Comparison of ENCODE assay signal across 8 cellular contexts in genomic region chr15:40564591-40565332, GRCh38. TPM values are rescaled to one million over a fixed set of nuclear protein-coding genes. Genes with fewer than 3 reads are reported as not detected.
A peak's percentile ranks its signal among the peaks of the same experiment; 100 is the strongest.
DNase-seq lines count a peak whose midpoint lies in the region; TF ChIP-seq lines count a peak whose summit lies in the region.

Gene CCDC32 (minus strand): TSS chr15:40565042. CDS start chr15:40563015, 2,027 bp downstream.

- no peaks in the 10 kb centered on the region for H3K27me3 ChIP-seq in neuron (ENCODE audit: insufficient read depth, low read length)
- peaks cover 0 to 3% (median 0%) of the 10 kb centered on the region in 5 donors for H3K27me3 ChIP-seq in subcutaneous abdominal adipose tissue (ENCODE audit: control insufficient read depth in 5 of 5, insufficient read depth in 4 of 5, low read length in 5 of 5)

- peak within 1 kb of the TSS; percentile 79 to 97 (median 92) for H3K9ac ChIP-seq in subcutaneous abdominal adipose tissue (ENCODE audit: low read length in 5 of 5)

- H3K4me3 ChIP-seq in neuron (ENCODE audit: low read length) (peak within 1 kb of the TSS; percentile 86), subcutaneous abdominal adipose tissue (ENCODE audit: low read depth in 1 of 5, low read length in 5 of 5) (peak within 1 kb of the TSS; percentile 71 to 96 (median 91))

- H3K4me1 ChIP-seq in neuron (ENCODE audit: insufficient read depth, low read length) (peaks cover 16% of the 10 kb centered on the region), subcutaneous abdominal adipose tissue (ENCODE audit: control insufficient read depth in 5 of 5, insufficient read depth in 5 of 5, low read length in 5 of 5) (peaks cover 0 to 37% (median 27%) of the 10 kb centered on the region in 5 donors)

- peak within 1 kb of the TSS; percentile 94 for H3K27ac ChIP-seq in subcutaneous abdominal adipose tissue (ENCODE audit: low read depth, low read length)

- POLR2A ChIA-PET in HEK293T (lab: Yijun Ruan, JAX), result interaction anchor here (0.9 to 1.3 kb wide), 7 partner anchors 15 to 125 kb away, joined by 3 to 7 read pairs (median 3); no protein-coding TSS in a partner anchor

- DNase-seq in GF-D8 (lab: John Stamatoyannopoulos, UW) (peak; percentile 85), HEK293T (ENCODE audit: extremely low spot score) (peak; percentile 92), MV-4-11 (lab: John Stamatoyannopoulos, UW) (peak; percentile 98), SK-MEL-5 (ENCODE audit: low read depth, low spot score) (peak; percentile 99), foreskin melanocyte (peak; percentile 98)
- peak; percentile 95 for DNase-seq in activated naive CD4-positive, alpha-beta T cell treated with Interleukin-2 at 50 U/mL for 16 hours

- CTCF ChIA-PET in HEK293T (lab: Yijun Ruan, JAX), result no interaction called here

- peak within 1 kb of the TSS; percentile 87 for H2AFZ ChIP-seq in neuron (ENCODE audit: low read depth, low read length)

- in situ Hi-C loops in SK-MEL-5 (cut with HindIII; ENCODE audit: low pct_unique_long_range_greater_than_20kb, low sequenced_read_pairs), result no loop called here

- H3K9me3 ChIP-seq in neuron (ENCODE audit: low read length), result no peaks in the 10 kb centered on the region
- no peaks in the 10 kb centered on the region for H3K9me3 ChIP-seq in subcutaneous abdominal adipose tissue (ENCODE audit: control insufficient read depth in 5 of 5, low read length in 5 of 5)

- peaks cover 4% of the 10 kb centered on the region for H3K36me3 ChIP-seq in neuron (ENCODE audit: insufficient read depth, low read length)
- H3K36me3 ChIP-seq in subcutaneous abdominal adipose tissue (ENCODE audit: control insufficient read depth in 5 of 5, insufficient read depth in 5 of 5, low read length in 5 of 5), result peaks cover 0 to 11% (median 4%) of the 10 kb centered on the region in 5 donors

TF ChIP-seq in HEK293T, 16 proteins besides CTCF, POLR2A, EP300 and RAD21:
- TF ChIP-seq L3MBTL2 (conservative IDR thresholded peaks at IDR 0.05) (peak; percentile 66), SUZ12 (IDR thresholded peaks at IDR 0.05) (no peak), ELF4 (IDR thresholded peaks at IDR 0.05) (no peak), PKNOX1 (IDR thresholded peaks at IDR 0.05) (peak; percentile 8; the same call in 1 of the 2 replicates), CTBP1 (IDR thresholded peaks at IDR 0.05; ENCODE audit: borderline replicate concordance) (no peak)

RNA-seq across cellular contexts. Expression of gene CCDC32, which starts in this region (rescaled TPM):
- 8.9 and 21.6 TPM in 2 replicates for total RNA-seq in SK-MEL-5 (2014; rRNA removed; shearing (Covaris generic))
- polyA plus RNA-seq in SK-MEL-5 (2015; cell fraction: cytosol; rRNA removed), result 25.0 and 36.1 TPM in 2 replicates
- 30.1 and 59.5 TPM in 2 replicates for polyA plus RNA-seq in SK-MEL-5 (2015; cell fraction: nucleus; rRNA removed)

Comparison
In these comparisons a context has a peak if more than half of its experiments do, and no peak if none do; other contexts are left out.
1. Peak in every context shown above with its lines: DNase-seq, H3K4me3 ChIP-seq and H3K27ac ChIP-seq.